ENCODE assay signal across 13 cellular contexts in the genomic region with DNA sequence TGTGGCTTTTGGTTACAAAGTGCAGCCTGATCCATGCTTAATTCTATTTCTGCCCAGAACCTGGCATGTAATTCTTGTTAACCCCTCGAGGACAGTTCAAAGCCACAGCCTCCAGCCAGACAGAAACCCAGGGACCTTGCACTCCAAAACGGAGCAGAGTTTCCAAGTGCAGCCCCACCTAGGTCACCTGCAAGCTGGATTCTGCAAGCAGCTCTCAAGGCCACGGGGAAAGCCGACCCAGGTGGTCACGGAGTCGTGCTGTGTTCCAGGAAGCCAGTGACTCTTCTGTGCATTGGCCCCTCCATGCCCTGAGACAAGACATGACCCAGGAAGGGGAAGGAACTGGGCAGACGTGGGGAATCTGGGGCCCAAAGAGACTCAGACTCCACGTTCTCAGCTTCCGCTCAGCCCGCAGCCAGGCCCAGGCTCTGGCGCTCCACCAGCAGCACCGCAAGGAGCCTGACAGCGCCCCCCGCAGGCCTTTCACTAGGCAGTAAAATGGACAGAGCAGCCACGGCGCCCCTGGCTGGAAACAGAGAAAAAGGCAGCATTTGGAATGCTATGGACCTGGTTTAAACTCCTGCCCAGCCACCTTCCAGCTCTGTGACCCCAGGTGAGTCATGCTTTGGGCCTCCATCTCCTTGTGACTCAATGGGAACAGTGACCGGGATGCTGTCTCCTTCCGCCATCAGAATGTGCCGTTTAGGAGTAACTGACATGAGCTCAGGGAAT. TPM values are rescaled to one million over a fixed set of nuclear protein-coding genes. Genes with fewer than 3 reads are reported as not detected.
DNase-seq lines count a peak whose midpoint lies in the region; ATAC-seq, FAIRE-seq and TF ChIP-seq lines count a peak whose summit lies in the region.
"Had no signal": no experiment of that assay in that cellular context is flagged by ENCODE, and none has a peak within 500 bp of the region (broad histone marks: within the 10 kb centered on the region; RNA-seq: fewer than 3 reads in every experiment).

No MANE protein-coding gene starts in this region.

- FAIRE-seq in bronchial epithelial cell (lab: Jason Lieb, UNC): no peak
- FAIRE-seq: G401.6 had no signal

- H3K36me3 ChIP-seq in bronchial epithelial cell (ENCODE audit: control insufficient read depth, insufficient read depth, low read length) (no peaks in the 10 kb centered on the region), mesendoderm (ENCODE audit: control insufficient read depth, insufficient read depth, low read length) (no peaks in the 10 kb centered on the region)

- H3K27me3 ChIP-seq in bronchial epithelial cell (ENCODE audit: control insufficient read depth, insufficient read depth, low read length) (no peaks in the 10 kb centered on the region), mesendoderm (ENCODE audit: insufficient read depth, low read length, poor library complexity) (no peaks in the 10 kb centered on the region)
- H3K27me3 ChIP-seq: esophagus muscularis mucosa had no signal

- H3K23ac ChIP-seq in mesendoderm (ENCODE audit: low read length): no peak overlapping the region

- no peak overlapping the region for H3K18ac ChIP-seq in mesendoderm (ENCODE audit: low read length)

- H3K27ac Mint-ChIP-seq in Calu3 (ENCODE audit: unreplicated experiment): no peak overlapping the region

- no peaks in the 10 kb centered on the region for H3K27me3 Mint-ChIP-seq in Calu3 (ENCODE audit: unreplicated experiment)

- H3K9me3 Mint-ChIP-seq in Calu3 (ENCODE audit: low read depth, unreplicated experiment): no peaks in the 10 kb centered on the region

- no peak for DNase-seq in Calu3
- peak; percentile 32 for DNase-seq in HT1080 (ENCODE audit: low read depth)
- peak; percentile 25 for DNase-seq in bronchial epithelial cell (ENCODE audit: low read depth)
- DNase-seq in mesendoderm: peak; percentile 93
- DNase-seq in stimulated activated naive CD4-positive, alpha-beta T cell treated with Interleukin-2 at 50 U/mL for 16 hours (lab: John Stamatoyannopoulos, UW): no peak
- no peak for DNase-seq in mucosa of gallbladder (ENCODE audit: low spot score)
- DNase-seq in NCI-H2171 (lab: John Stamatoyannopoulos, UW): no peak
- DNase-seq: activated gamma-delta T cell treated with Interleukin-2 at 50 U/mL for 16 hours, natural killer cell, NCI-H510A treated with DMSO at 0.1 percent for 48 hours had no signal

- TF ChIP-seq CTCF in Calu3 (IDR thresholded peaks at IDR 0.05; ENCODE audit: unreplicated experiment) (peak; percentile 10), bronchial epithelial cell (IDR thresholded peaks at IDR 0.05; ENCODE audit: insufficient read depth, low read length, severe bottlenecking) (peak; percentile 17)

- no TSS peak for BruUV-seq in Calu3 (replicated peaks; lab: Mats Ljungman, UMichigan)

- no peak overlapping the region for H2BK5ac ChIP-seq in mesendoderm (ENCODE audit: low read length)

- H3K4me1 ChIP-seq in mesendoderm (ENCODE audit: control insufficient read depth, low read depth, low read length): peaks cover 4% of the 10 kb centered on the region
- H3K4me1 ChIP-seq: esophagus muscularis mucosa had no signal

- no CpG with 5 or more reads among the region's 19 CpGs for WGBS in mesendoderm (ENCODE audit: extremely low coverage, insufficient coverage, low lambda C conversion rate)

- no peak overlapping the region for H3K4me3 Mint-ChIP-seq in Calu3 (ENCODE audit: low read depth, unreplicated experiment)
- H3K4me3 Mint-ChIP-seq: natural killer cell had no signal

- CTCF ChIA-PET in Calu3 (lab: Charles Lee): no interaction called here

- H3K79me2 ChIP-seq in mesendoderm (ENCODE audit: control insufficient read depth, insufficient read depth, low read length): no peaks in the 10 kb centered on the region

- peak overlapping the region; percentile 27 for H3K27ac ChIP-seq in mesendoderm (ENCODE audit: low read depth, low read length)
- H3K27ac ChIP-seq: esophagus muscularis mucosa had no signal

- no peaks in the 10 kb centered on the region for H3K4me1 Mint-ChIP-seq in Calu3 (ENCODE audit: low read depth, unreplicated experiment)

- peaks cover 5% of the 10 kb centered on the region for H3K36me3 Mint-ChIP-seq in Calu3 (ENCODE audit: insufficient read depth, unreplicated experiment)
- H3K36me3 Mint-ChIP-seq: natural killer cell had no signal

- ATAC-seq in HG02973 (IDR thresholded peaks at IDR 0.05; ENCODE audit: unreplicated experiment): no peak
- ATAC-seq: natural killer cell had no signal

- H2BK15ac ChIP-seq in mesendoderm (replicated peaks; ENCODE audit: low read depth): no peak overlapping the region

- no peak overlapping the region for H3K4me2 ChIP-seq in mesendoderm (ENCODE audit: low read length)

- H3K56ac ChIP-seq in mesendoderm (ENCODE audit: low read length): no peak overlapping the region

- no peak overlapping the region for H2BK120ac ChIP-seq in mesendoderm (ENCODE audit: low read depth, low read length)

- intact Hi-C loops in Calu3 (cut with micrococcal nuclease; ENCODE audit: unreplicated experiment): no loop called here

- no peak overlapping the region for H2AK5ac ChIP-seq in mesendoderm (ENCODE audit: low read length)

- H4K5ac ChIP-seq in mesendoderm (ENCODE audit: low read length): no peak overlapping the region

- H3K4me3 ChIP-seq in bronchial epithelial cell (ENCODE audit: low read depth, low read length): no peak overlapping the region
- H3K4me3 ChIP-seq in mesendoderm (ENCODE audit: low read length): no peak overlapping the region
- H3K4me3 ChIP-seq: esophagus muscularis mucosa had no signal

- H3K9ac ChIP-seq in mesendoderm (ENCODE audit: low read length): no peak overlapping the region

- H3K4ac ChIP-seq in mesendoderm (ENCODE audit: low read depth, low read length): no peak overlapping the region

- no peak overlapping the region for H4K8ac ChIP-seq in mesendoderm (ENCODE audit: low read depth, low read length)

- no peaks in the 10 kb centered on the region for H3K79me1 ChIP-seq in mesendoderm (ENCODE audit: low read length)

RNA-seq across cellular contexts. Expression of gene GSG1L, which starts 27.3 kb away (rescaled TPM):
- total RNA-seq in Calu3 (2022) (not detected in 2 replicates), bronchial epithelial cell (under 0.01 TPM in 1 of 2 replicates, not detected in the other), mucosa of gallbladder (not detected)
- total RNA-seq in HT1080 (2014; rRNA removed; shearing (Covaris generic)): not detected in 2 replicates
- polyA plus RNA-seq in HT1080 (2015; cell fraction: cytosol; rRNA removed): not detected in 2 replicates
- not detected in 2 replicates for polyA plus RNA-seq in HT1080 (2015; cell fraction: nucleus; rRNA removed)
- 0.22 TPM for polyA plus RNA-seq in mesendoderm (2013, experiment 1 of 2)
- 0.15 TPM for polyA plus RNA-seq in mesendoderm (2013, experiment 2 of 2)

Comparison
In these comparisons a context has a peak if more than half of its experiments do, and no peak if none do; other contexts are left out.
1. DNase-seq: peak in HT1080 (single experiment), bronchial epithelial cell (single experiment) and mesendoderm (single experiment); none in Calu3 (single experiment), stimulated activated naive CD4-positive, alpha-beta T cell treated with Interleukin-2 at 50 U/mL for 16 hours (single experiment), mucosa of gallbladder (single experiment) and NCI-H2171 (single experiment).